In the genomic region with DNA sequence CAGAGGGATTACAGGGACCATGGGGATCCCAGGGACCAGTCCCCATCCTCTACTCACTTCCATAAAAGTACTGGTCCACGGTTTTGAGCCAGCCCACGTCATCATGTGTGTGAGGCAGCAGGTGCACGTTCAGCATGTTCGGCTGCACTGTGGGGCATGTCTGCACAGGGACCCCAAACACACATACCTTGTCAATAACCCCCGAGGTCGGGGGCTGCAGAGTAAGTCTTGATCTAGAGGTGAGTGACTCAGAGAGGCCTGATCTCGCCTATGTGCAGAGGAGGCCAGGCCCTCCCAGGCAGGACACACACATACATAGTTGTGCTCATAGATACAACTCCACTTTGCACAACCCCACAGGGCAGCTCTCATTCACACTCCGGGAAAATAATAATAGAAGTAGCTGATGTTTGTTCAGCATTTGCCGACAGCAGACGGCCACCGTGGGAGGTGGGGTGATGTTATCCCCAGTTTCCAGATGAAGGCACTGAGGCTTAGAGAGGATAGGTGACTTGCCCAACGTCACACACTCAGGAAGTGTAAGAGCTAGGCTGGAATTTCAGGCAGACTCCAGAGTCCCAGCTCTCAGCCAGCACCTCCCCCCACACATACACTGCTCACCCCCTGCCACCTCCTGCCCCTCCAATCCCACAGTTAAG, we compare ENCODE assay signal across 1 cellular context.
TF ChIP-seq lines count a peak whose summit lies in the region.

No MANE protein-coding gene starts in this region.

TF ChIP-seq in K562, 482 proteins besides CTCF, POLR2A, EP300 and RAD21:
- TF ChIP-seq FOXK1 (CRISPR knock-in tag; IDR thresholded peaks at IDR 0.05; ENCODE audit: borderline replicate concordance) (0 out of 2 replicates have a peak, but pooled peaks have one; percentile 45), SNIP1 (IDR thresholded peaks at IDR 0.05; ENCODE audit: low read depth) (no peak), TFAM (CRISPR knock-in tag; conservative IDR thresholded peaks at IDR 0.05) (no peak)
- TF ChIP-seq, protein P1, sequence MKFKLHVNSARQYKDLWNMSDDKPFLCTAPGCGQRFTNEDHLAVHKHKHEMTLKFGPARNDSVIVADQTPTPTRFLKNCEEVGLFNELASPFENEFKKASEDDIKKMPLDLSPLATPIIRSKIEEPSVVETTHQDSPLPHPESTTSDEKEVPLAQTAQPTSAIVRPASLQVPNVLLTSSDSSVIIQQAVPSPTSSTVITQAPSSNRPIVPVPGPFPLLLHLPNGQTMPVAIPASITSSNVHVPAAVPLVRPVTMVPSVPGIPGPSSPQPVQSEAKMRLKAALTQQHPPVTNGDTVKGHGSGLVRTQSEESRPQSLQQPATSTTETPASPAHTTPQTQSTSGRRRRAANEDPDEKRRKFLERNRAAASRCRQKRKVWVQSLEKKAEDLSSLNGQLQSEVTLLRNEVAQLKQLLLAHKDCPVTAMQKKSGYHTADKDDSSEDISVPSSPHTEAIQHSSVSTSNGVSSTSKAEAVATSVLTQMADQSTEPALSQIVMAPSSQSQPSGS (CRISPR knock-in tag; IDR thresholded peaks at IDR 0.05), result no peak
- TF ChIP-seq, protein P2, sequence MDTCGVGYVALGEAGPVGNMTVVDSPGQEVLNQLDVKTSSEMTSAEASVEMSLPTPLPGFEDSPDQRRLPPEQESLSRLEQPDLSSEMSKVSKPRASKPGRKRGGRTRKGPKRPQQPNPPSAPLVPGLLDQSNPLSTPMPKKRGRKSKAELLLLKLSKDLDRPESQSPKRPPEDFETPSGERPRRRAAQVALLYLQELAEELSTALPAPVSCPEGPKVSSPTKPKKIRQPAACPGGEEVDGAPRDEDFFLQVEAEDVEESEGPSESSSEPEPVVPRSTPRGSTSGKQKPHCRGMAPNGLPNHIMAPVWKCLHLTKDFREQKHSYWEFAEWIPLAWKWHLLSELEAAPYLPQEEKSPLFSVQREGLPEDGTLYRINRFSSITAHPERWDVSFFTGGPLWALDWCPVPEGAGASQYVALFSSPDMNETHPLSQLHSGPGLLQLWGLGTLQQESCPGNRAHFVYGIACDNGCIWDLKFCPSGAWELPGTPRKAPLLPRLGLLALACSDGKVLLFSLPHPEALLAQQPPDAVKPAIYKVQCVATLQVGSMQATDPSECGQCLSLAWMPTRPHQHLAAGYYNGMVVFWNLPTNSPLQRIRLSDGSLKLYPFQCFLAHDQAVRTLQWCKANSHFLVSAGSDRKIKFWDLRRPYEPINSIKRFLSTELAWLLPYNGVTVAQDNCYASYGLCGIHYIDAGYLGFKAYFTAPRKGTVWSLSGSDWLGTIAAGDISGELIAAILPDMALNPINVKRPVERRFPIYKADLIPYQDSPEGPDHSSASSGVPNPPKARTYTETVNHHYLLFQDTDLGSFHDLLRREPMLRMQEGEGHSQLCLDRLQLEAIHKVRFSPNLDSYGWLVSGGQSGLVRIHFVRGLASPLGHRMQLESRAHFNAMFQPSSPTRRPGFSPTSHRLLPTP (IDR thresholded peaks at IDR 0.05; ENCODE audit: borderline replicate concordance, extremely low read depth, insufficient read length), result no peak
